In the genomic region with DNA sequence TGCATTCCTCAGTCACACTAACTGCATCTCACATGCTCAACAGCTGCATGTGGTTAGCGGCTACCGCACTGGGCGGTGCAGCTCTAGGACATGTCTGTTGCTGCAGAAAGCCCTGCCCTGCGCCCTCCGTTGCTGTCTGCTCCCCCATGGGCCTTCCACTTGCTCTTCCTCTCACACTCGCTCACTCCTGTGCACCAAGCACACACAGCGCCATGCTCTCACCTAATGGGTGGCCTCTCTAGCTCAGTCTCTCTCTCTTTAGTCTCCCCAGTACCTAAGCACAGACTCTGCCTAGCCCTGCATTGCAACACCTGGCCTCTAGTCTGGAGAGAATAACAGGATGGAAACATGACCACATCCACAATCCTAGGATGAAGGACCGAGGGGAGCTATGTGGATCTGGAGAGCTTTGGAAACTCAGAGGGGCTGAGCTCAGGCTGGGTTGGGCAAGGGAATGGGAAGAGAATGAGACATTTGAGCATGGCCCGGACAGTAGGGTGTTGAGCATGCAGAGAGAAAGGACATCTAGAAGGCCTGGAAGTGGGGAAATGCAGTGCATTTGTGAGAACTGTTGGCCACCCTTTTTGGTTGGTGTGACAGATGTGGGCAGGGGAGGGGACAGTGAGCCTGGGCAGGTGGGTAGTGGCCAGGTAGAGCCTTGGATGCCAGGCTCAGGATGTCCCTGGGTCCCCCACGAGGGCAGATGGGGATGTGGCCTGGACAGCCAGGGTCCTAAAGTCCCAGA, we compare ENCODE assay signal across 11 cellular contexts. TPM values are rescaled to one million over a fixed set of nuclear protein-coding genes. Genes with fewer than 3 reads are reported as not detected.
DNase-seq lines count a peak whose midpoint lies in the region; ATAC-seq and TF ChIP-seq lines count a peak whose summit lies in the region.
"Had no signal": no experiment of that assay in that cellular context is flagged by ENCODE, and none has a peak within 500 bp of the region (broad histone marks: within the 10 kb centered on the region; RNA-seq: fewer than 3 reads in every experiment).

No MANE protein-coding gene starts in this region.

- no peak overlapping the region for H3K14ac ChIP-seq in mesenchymal stem cell (ENCODE audit: low read length in 2 of 2)

- H3K27me3 ChIP-seq in BJ (ENCODE audit: control insufficient read depth, insufficient read depth, low read length) (no peaks in the 10 kb centered on the region), mesenchymal stem cell (ENCODE audit: control insufficient read depth in 1 of 2, insufficient read depth in 1 of 2, low read length in 2 of 2) (no peaks in the 10 kb centered on the region)
- H3K27me3 ChIP-seq: foreskin keratinocyte had no signal

- H3K4me3 Mint-ChIP-seq in activated B cell treated with CpG ODN at 0.5 μM for 24 hours: no peak overlapping the region
- H3K4me3 Mint-ChIP-seq: activated naive CD8-positive, alpha-beta T cell had no signal

- H3K4me3 ChIP-seq in BJ (ENCODE audit: low read depth, low read length) (no peak overlapping the region), mesenchymal stem cell (ENCODE audit: insufficient read depth in 1 of 2, low read depth in 1 of 2, low read length in 2 of 2) (no peak overlapping the region)

- H3K9me3 ChIP-seq in mesenchymal stem cell (ENCODE audit: control insufficient read depth, low read length): no peaks in the 10 kb centered on the region

- peaks cover 21% of the 10 kb centered on the region for H3K36me3 ChIP-seq in BJ (ENCODE audit: control insufficient read depth, insufficient read depth, low read length)
- H3K36me3 ChIP-seq in mesenchymal stem cell (ENCODE audit: control insufficient read depth in 1 of 2, insufficient read depth in 2 of 2, low read depth in 1 of 2, low read length in 2 of 2): peaks cover 31 to 53% of the 10 kb centered on the region in 2 experiments

- H3K9ac ChIP-seq in mesenchymal stem cell (ENCODE audit: low read length): peak overlapping the region; percentile 42

- H3K4me1 ChIP-seq in mesenchymal stem cell (ENCODE audit: control insufficient read depth, insufficient read depth, low read depth, low read length): peaks cover 57% of the 10 kb centered on the region

- 0 out of 2 replicates have a peak, but pooled peaks have one; percentile 1 for TF ChIP-seq CTCF in BJ (IDR thresholded peaks at IDR 0.05; ENCODE audit: insufficient read depth, low read depth, low read length)
- TF ChIP-seq CTCF in activated B cell treated with CpG ODN at 0.5 μM for 24 hours (IDR thresholded peaks at IDR 0.05): no peak

- CTCF ChIA-PET in BJ (lab: Yijun Ruan, JAX): interaction anchor here (0.8 to 3.5 kb wide), 12 partner anchors 13 to 116 kb away, joined by 3 to 31 read pairs (median 4); a partner anchor contains a TSS
- CTCF ChIA-PET in activated B cell treated with CpG ODN at 0.5 μM for 24 hours (lab: Charles Lee): interaction anchor here (1.0 to 1.1 kb wide), 2 partner anchors 12 to 87 kb away, joined by 3 to 4 read pairs; no protein-coding TSS in a partner anchor

- no peak overlapping the region for H2BK5ac ChIP-seq in mesenchymal stem cell (ENCODE audit: low read depth, low read length, poor library complexity, severe bottlenecking)

- no peaks in the 10 kb centered on the region for H3K27me3 Mint-ChIP-seq in activated B cell treated with CpG ODN at 0.5 μM for 24 hours
- H3K27me3 Mint-ChIP-seq: activated naive CD8-positive, alpha-beta T cell had no signal

- DNase-seq in BJ (ENCODE audit: low read depth) (no peak), activated B cell treated with CpG ODN at 0.5 μM for 24 hours (no peak), mesenchymal stem cell (peak; percentile 80)
- DNase-seq in stimulated activated CD4-positive, alpha-beta T cell treated with anti-CD3 and anti-CD28 coated beads, Interleukin-12 subunit alpha, Interleukin-12 subunit beta, amount 100 ng/mL, for 4 hours: no peak
- DNase-seq: activated CD4-positive, alpha-beta T cell treated with anti-CD3 and anti-CD28 coated beads for 4 hours; NCI-H1436; stimulated activated CD4-positive, alpha-beta T cell treated with anti-CD3 and anti-CD28 coated beads, Interleukin-4, amount 100 ng/mL, for 24 hours had no signal

- H3K9me3 Mint-ChIP-seq in activated B cell treated with CpG ODN at 0.5 μM for 24 hours: no peaks in the 10 kb centered on the region

- ATAC-seq in activated B cell treated with CpG ODN at 0.5 μM for 24 hours (ENCODE audit: low read depth) (no peak), HG03095 (IDR thresholded peaks at IDR 0.05; ENCODE audit: unreplicated experiment) (no peak), HG02623 (IDR thresholded peaks at IDR 0.05; ENCODE audit: unreplicated experiment) (no peak)
- ATAC-seq: foreskin keratinocyte had no signal

- peak overlapping the region; percentile 63 for H2AK5ac ChIP-seq in mesenchymal stem cell (ENCODE audit: low read length, severe bottlenecking)

- no peak overlapping the region for H2BK12ac ChIP-seq in mesenchymal stem cell (ENCODE audit: low read length in 2 of 2)

- H4K8ac ChIP-seq in mesenchymal stem cell (ENCODE audit: low read length): peak overlapping the region; percentile 28

- peak overlapping the region; percentile 2 for H3K27ac Mint-ChIP-seq in activated B cell treated with CpG ODN at 0.5 μM for 24 hours
- H3K27ac Mint-ChIP-seq: activated naive CD8-positive, alpha-beta T cell had no signal

- H2BK15ac ChIP-seq in mesenchymal stem cell (ENCODE audit: low read depth, poor library complexity, severe bottlenecking): peak overlapping the region; percentile 29

- no peak overlapping the region for H3K4ac ChIP-seq in mesenchymal stem cell (ENCODE audit: low read depth in 1 of 2, low read length in 2 of 2)

- H3K23ac ChIP-seq in mesenchymal stem cell (ENCODE audit: low read length in 2 of 2): no peak overlapping the region

- intact Hi-C loops in activated B cell treated with CpG ODN at 0.5 μM for 24 hours (cut with micrococcal nuclease): no loop called here

- H3K27ac ChIP-seq in mesenchymal stem cell (ENCODE audit: low read length, poor library complexity, severe bottlenecking): peak overlapping the region; percentile 67
- H3K27ac ChIP-seq: foreskin keratinocyte had no signal

- peaks cover 8% of the 10 kb centered on the region for H3K36me3 Mint-ChIP-seq in activated B cell treated with CpG ODN at 0.5 μM for 24 hours (ENCODE audit: low read depth)
- H3K36me3 Mint-ChIP-seq: activated naive CD8-positive, alpha-beta T cell had no signal

- H3K18ac ChIP-seq in mesenchymal stem cell (ENCODE audit: low read depth in 1 of 2, low read length in 2 of 2): peak overlapping the region; percentile 43

- POLR2A ChIA-PET in BJ (lab: Charles Lee) (interaction anchor here (0.5 to 2.6 kb wide), 12 partner anchors 8 to 113 kb away, joined by 3 to 12 read pairs (median 4); no protein-coding TSS in a partner anchor), activated B cell treated with CpG ODN at 0.5 μM for 24 hours (lab: Charles Lee) (interaction anchor here (1.1 kb wide), 1 partner anchor 18 kb away, joined by 3 read pairs; no protein-coding TSS in a partner anchor)

- H4K91ac ChIP-seq in mesenchymal stem cell (ENCODE audit: low read length): no peak overlapping the region

- no peak overlapping the region for H3K4me2 ChIP-seq in mesenchymal stem cell (ENCODE audit: low read length, poor library complexity, severe bottlenecking)

- no peak overlapping the region for H2BK120ac ChIP-seq in mesenchymal stem cell (ENCODE audit: low read depth, low read length)

- no peak overlapping the region for H2AFZ ChIP-seq in mesenchymal stem cell (ENCODE audit: low read depth, low read length)

- peaks cover 50% of the 10 kb centered on the region for H3K4me1 Mint-ChIP-seq in activated B cell treated with CpG ODN at 0.5 μM for 24 hours

- 86% methylated on average over 10 of the region's 10 CpGs for WGBS in mesenchymal stem cell

- no peaks in the 10 kb centered on the region for H3K79me1 ChIP-seq in mesenchymal stem cell (replicated peaks; ENCODE audit: low read length, poor library complexity, severe bottlenecking)

RNA-seq across cellular contexts. Expression of a gene that starts 16.0 kb away (rescaled TPM):
- 0.09 and 0.40 TPM in 2 replicates for polyA plus RNA-seq in BJ (2011; rRNA removed)
- not detected in 2 replicates for polyA minus RNA-seq in BJ (2011; rRNA and poly(A)+ RNA removed)
- 1.7 and 2.2 TPM in 2 replicates for total RNA-seq in activated B cell treated with CpG ODN at 0.5 μM for 24 hours
- polyA plus RNA-seq in mesenchymal stem cell (2013, experiment 1 of 2): 0.14 TPM
- polyA plus RNA-seq in mesenchymal stem cell (2013, experiment 2 of 2): 0.08 TPM
- total RNA-seq: foreskin keratinocyte had no signal
- polyA plus RNA-seq: foreskin keratinocyte had no signal

RNA-seq across cellular contexts. Expression of a gene that starts 19.7 kb away (rescaled TPM):
- polyA plus RNA-seq in BJ (2011; rRNA removed): 1,679 and 2,161 TPM in 2 replicates
- 4,131 and 5,702 TPM in 2 replicates for polyA minus RNA-seq in BJ (2011; rRNA and poly(A)+ RNA removed)
- 8.8 and 9.2 TPM in 2 replicates for total RNA-seq in activated B cell treated with CpG ODN at 0.5 μM for 24 hours
- polyA plus RNA-seq in mesenchymal stem cell (2013, experiment 1 of 2): 4,381 TPM
- polyA plus RNA-seq in mesenchymal stem cell (2013, experiment 2 of 2): 4,150 TPM

RNA-seq across cellular contexts. Expression of a gene that starts 31.3 kb away (rescaled TPM):
- polyA plus RNA-seq in BJ (2011; rRNA removed): 17.2 and 19.3 TPM in 2 replicates
- 27.3 and 31.6 TPM in 2 replicates for polyA minus RNA-seq in BJ (2011; rRNA and poly(A)+ RNA removed)
- 300 and 313 TPM in 2 replicates for total RNA-seq in activated B cell treated with CpG ODN at 0.5 μM for 24 hours
- 34.9 TPM for polyA plus RNA-seq in mesenchymal stem cell (2013, experiment 1 of 2)
- 33.0 TPM for polyA plus RNA-seq in mesenchymal stem cell (2013, experiment 2 of 2)

RNA-seq across cellular contexts. Expression of a gene that starts 51.8 kb away (rescaled TPM):
- 2.7 and 5.3 TPM in 2 replicates for polyA plus RNA-seq in BJ (2011; rRNA removed)
- polyA minus RNA-seq in BJ (2011; rRNA and poly(A)+ RNA removed): 3.1 TPM in 2 replicates
- total RNA-seq in activated B cell treated with CpG ODN at 0.5 μM for 24 hours: 4.7 and 4.9 TPM in 2 replicates
- 17.9 TPM for polyA plus RNA-seq in mesenchymal stem cell (2013, experiment 1 of 2)
- polyA plus RNA-seq in mesenchymal stem cell (2013, experiment 2 of 2): 17.2 TPM
